In the genomic region with DNA sequence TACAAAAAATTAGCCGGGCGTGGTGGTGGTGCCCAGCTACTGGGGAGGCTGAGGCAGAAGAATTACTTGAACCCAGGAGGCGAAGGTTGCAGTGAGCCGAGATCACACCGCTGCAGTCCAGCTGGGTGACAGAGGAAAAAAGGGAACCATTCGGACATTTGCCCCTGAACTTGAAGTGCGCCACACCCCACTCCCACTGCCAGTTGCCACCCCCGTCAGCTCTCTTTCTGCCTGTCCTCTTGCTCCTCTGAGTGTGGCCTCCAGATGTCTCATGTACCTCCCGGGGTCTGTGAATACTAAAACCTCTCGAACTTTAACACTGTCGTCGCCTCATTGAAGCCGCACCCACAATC, we compare ENCODE assay signal across 13 cellular contexts. TPM values are rescaled to one million over a fixed set of nuclear protein-coding genes. Genes with fewer than 3 reads are reported as not detected.
DNase-seq lines count a peak whose midpoint lies in the region; ATAC-seq and TF ChIP-seq lines count a peak whose summit lies in the region.
"Had no signal": no experiment of that assay in that cellular context is flagged by ENCODE, and none has a peak within 500 bp of the region (broad histone marks: within the 10 kb centered on the region; RNA-seq: fewer than 3 reads in every experiment).

No MANE protein-coding gene starts in this region.

- H2AFZ ChIP-seq in PC-3 (ENCODE audit: low read length): peak overlapping the region; percentile 40; the same call in 1 of the 2 replicates
- H2AFZ ChIP-seq in mesenchymal stem cell (ENCODE audit: low read depth, low read length): no peak overlapping the region

- H3K23ac ChIP-seq in mesenchymal stem cell (ENCODE audit: low read length in 2 of 2): no peak overlapping the region

- H4K20me1 ChIP-seq in PC-3 (ENCODE audit: low read length): no peaks in the 10 kb centered on the region

- no peaks in the 10 kb centered on the region for H3K27me3 ChIP-seq in PC-3 (ENCODE audit: low read length)
- H3K27me3 ChIP-seq in mesenchymal stem cell (ENCODE audit: control insufficient read depth in 1 of 2, insufficient read depth in 1 of 2, low read length in 2 of 2): peaks cover 0 to 3% of the 10 kb centered on the region in 2 experiments
- H3K27me3 ChIP-seq in subcutaneous abdominal adipose tissue (ENCODE audit: control insufficient read depth in 5 of 5, insufficient read depth in 4 of 5, low read length in 5 of 5): peaks cover 0 to 11% (median 6%) of the 10 kb centered on the region in 5 donors

- no peak overlapping the region for H4K8ac ChIP-seq in mesenchymal stem cell (ENCODE audit: low read length)

- intact Hi-C loops in PC-3 (cut with micrococcal nuclease): loop anchor here (1.0 kb wide), 1 partner anchor 8 kb away; no protein-coding TSS in a partner anchor
- intact Hi-C loops in dendritic cell treated with granulocyte-macrophage colony-stimulating factor and Interleukin-4, amounts not matched to agents 40 ng/mL and 50 ng/mL, for 4 days (cut with micrococcal nuclease): loop anchor here (5.0 kb wide), 1 partner anchor 33 kb away; no protein-coding TSS in a partner anchor
- intact Hi-C loops in activated naive CD4-positive, alpha-beta T cell treated with anti-CD3 and anti-CD28 coated beads for 36 hours (cut with micrococcal nuclease): no loop called here

- H3K9me2 ChIP-seq in PC-3 (replicated peaks; ENCODE audit: low read length): no peaks in the 10 kb centered on the region

- H2BK12ac ChIP-seq in mesenchymal stem cell (ENCODE audit: low read length in 2 of 2): no peak overlapping the region

- H3K9ac ChIP-seq in PC-3 (ENCODE audit: low read length): no peak overlapping the region
- peak overlapping the region; percentile 66 for H3K9ac ChIP-seq in mesenchymal stem cell (ENCODE audit: low read length)
- H3K9ac ChIP-seq in subcutaneous abdominal adipose tissue (ENCODE audit: low read length in 5 of 5): peak overlapping the region in 1 of 5 donors; percentile 39

- no peaks in the 10 kb centered on the region for H3K27me3 Mint-ChIP-seq in dendritic cell treated with granulocyte-macrophage colony-stimulating factor and Interleukin-4, amounts not matched to agents 40 ng/mL and 50 ng/mL, for 4 days
- H3K27me3 Mint-ChIP-seq in activated naive CD4-positive, alpha-beta T cell treated with anti-CD3 and anti-CD28 coated beads for 36 hours (ENCODE audit: low read depth): peaks cover 12% of the 10 kb centered on the region

- no peak overlapping the region for H3K18ac ChIP-seq in mesenchymal stem cell (ENCODE audit: low read depth in 1 of 2, low read length in 2 of 2)

- no TSS peak for BruUV-seq in PC-3 (replicated peaks; lab: Mats Ljungman, UMichigan)

- H3K4me1 ChIP-seq in PC-3 (ENCODE audit: insufficient read depth, low read length) (peaks cover 15% of the 10 kb centered on the region), mesenchymal stem cell (ENCODE audit: control insufficient read depth, insufficient read depth, low read depth, low read length) (no peaks in the 10 kb centered on the region), subcutaneous abdominal adipose tissue (ENCODE audit: control insufficient read depth in 5 of 5, insufficient read depth in 5 of 5, low read length in 5 of 5) (peaks cover 7 to 21% (median 17%) of the 10 kb centered on the region in 5 donors)

- H2BK5ac ChIP-seq in mesenchymal stem cell (ENCODE audit: low read depth, low read length, poor library complexity, severe bottlenecking): no peak overlapping the region

- DNase-seq in PC-3: no peak
- DNase-seq in mesenchymal stem cell: no peak
- DNase-seq in foreskin melanocyte: no peak
- DNase-seq in SKM-1 (lab: John Stamatoyannopoulos, UW; ENCODE audit: unreplicated experiment): no peak
- DNase-seq in activated naive CD4-positive, alpha-beta T cell treated with anti-CD3 and anti-CD28 coated beads for 36 hours: no peak
- DNase-seq: activated effector memory CD4-positive, alpha-beta T cell treated with Interleukin-2 at 50 U/mL for 16 hours; GF-D8; naive thymus-derived CD8-positive, alpha-beta T cell had no signal

- H3K4me3 Mint-ChIP-seq in dendritic cell treated with granulocyte-macrophage colony-stimulating factor and Interleukin-4, amounts not matched to agents 40 ng/mL and 50 ng/mL, for 4 days: peak overlapping the region; percentile 96
- no peak overlapping the region for H3K4me3 Mint-ChIP-seq in activated naive CD4-positive, alpha-beta T cell treated with anti-CD3 and anti-CD28 coated beads for 36 hours
- H3K4me3 Mint-ChIP-seq: naive thymus-derived CD8-positive, alpha-beta T cell had no signal

- no peaks in the 10 kb centered on the region for H3K9me3 ChIP-seq in PC-3 (ENCODE audit: low read length)
- H3K9me3 ChIP-seq in mesenchymal stem cell (ENCODE audit: control insufficient read depth, low read length): no peaks in the 10 kb centered on the region
- H3K9me3 ChIP-seq in subcutaneous abdominal adipose tissue (ENCODE audit: control insufficient read depth in 5 of 5, low read length in 5 of 5): no peaks in the 10 kb centered on the region

- H3K14ac ChIP-seq in mesenchymal stem cell (ENCODE audit: low read length in 2 of 2): no peak overlapping the region

- H3K4me3 ChIP-seq in PC-3 (ENCODE audit: low read length) (no peak overlapping the region), mesenchymal stem cell (ENCODE audit: insufficient read depth in 1 of 2, low read depth in 1 of 2, low read length in 2 of 2) (peak overlapping the region in 1 of 2 experiments; percentile 59), subcutaneous abdominal adipose tissue (ENCODE audit: low read depth in 1 of 5, low read length in 5 of 5) (peak overlapping the region in 3 of 5 donors; percentile 25 to 32 (median 32))

- CTCF ChIA-PET in PC-3 (lab: Charles Lee): interaction anchor here (0.7 to 1.5 kb wide), 3 partner anchors 10 to 134 kb away, joined by 5 to 14 read pairs (median 5); no protein-coding TSS in a partner anchor
- CTCF ChIA-PET in activated naive CD4-positive, alpha-beta T cell treated with anti-CD3 and anti-CD28 coated beads for 36 hours (lab: Charles Lee): no interaction called here

- POLR2A ChIA-PET in PC-3 (lab: Charles Lee; ENCODE audit: unreplicated experiment): no interaction called here

- no peak overlapping the region for H3K4ac ChIP-seq in mesenchymal stem cell (ENCODE audit: low read depth in 1 of 2, low read length in 2 of 2)

- H2AK5ac ChIP-seq in mesenchymal stem cell (ENCODE audit: low read length, severe bottlenecking): no peak overlapping the region

- WGBS in mesenchymal stem cell: 89% methylated on average over 13 of the region's 13 CpGs

- H4K91ac ChIP-seq in mesenchymal stem cell (ENCODE audit: low read length): no peak overlapping the region

- no peaks in the 10 kb centered on the region for H3K9me3 Mint-ChIP-seq in dendritic cell treated with granulocyte-macrophage colony-stimulating factor and Interleukin-4, amounts not matched to agents 40 ng/mL and 50 ng/mL, for 4 days
- H3K9me3 Mint-ChIP-seq in activated naive CD4-positive, alpha-beta T cell treated with anti-CD3 and anti-CD28 coated beads for 36 hours: peaks cover 3% of the 10 kb centered on the region

- ATAC-seq in PC-3 (peak; percentile 18), HG03378 (IDR thresholded peaks at IDR 0.05; ENCODE audit: unreplicated experiment) (no peak)
- ATAC-seq: naive thymus-derived CD8-positive, alpha-beta T cell had no signal

- H3K79me1 ChIP-seq in mesenchymal stem cell (replicated peaks; ENCODE audit: low read length, poor library complexity, severe bottlenecking): no peaks in the 10 kb centered on the region

- H3K4me2 ChIP-seq in PC-3 (ENCODE audit: low read length) (peak overlapping the region; percentile 43), mesenchymal stem cell (ENCODE audit: low read length, poor library complexity, severe bottlenecking) (no peak overlapping the region)

- H3K36me3 ChIP-seq in PC-3 (ENCODE audit: low read depth, low read length): no peaks in the 10 kb centered on the region
- H3K36me3 ChIP-seq in mesenchymal stem cell (ENCODE audit: control insufficient read depth in 1 of 2, insufficient read depth in 2 of 2, low read depth in 1 of 2, low read length in 2 of 2): no peaks in the 10 kb centered on the region
- H3K36me3 ChIP-seq in subcutaneous abdominal adipose tissue (ENCODE audit: control insufficient read depth in 5 of 5, insufficient read depth in 5 of 5, low read length in 5 of 5): no peaks in the 10 kb centered on the region

- no peaks in the 10 kb centered on the region for H3K79me2 ChIP-seq in PC-3 (ENCODE audit: low read length)

- H3K36me3 Mint-ChIP-seq in dendritic cell treated with granulocyte-macrophage colony-stimulating factor and Interleukin-4, amounts not matched to agents 40 ng/mL and 50 ng/mL, for 4 days (ENCODE audit: low read depth): peaks cover 89% of the 10 kb centered on the region
- H3K36me3 Mint-ChIP-seq in activated naive CD4-positive, alpha-beta T cell treated with anti-CD3 and anti-CD28 coated beads for 36 hours (ENCODE audit: low read depth): no peaks in the 10 kb centered on the region

- peak overlapping the region; percentile 95 for H3K27ac Mint-ChIP-seq in dendritic cell treated with granulocyte-macrophage colony-stimulating factor and Interleukin-4, amounts not matched to agents 40 ng/mL and 50 ng/mL, for 4 days
- no peak overlapping the region for H3K27ac Mint-ChIP-seq in activated naive CD4-positive, alpha-beta T cell treated with anti-CD3 and anti-CD28 coated beads for 36 hours
- H3K27ac Mint-ChIP-seq: naive thymus-derived CD8-positive, alpha-beta T cell had no signal

- H3K4me1 Mint-ChIP-seq in dendritic cell treated with granulocyte-macrophage colony-stimulating factor and Interleukin-4, amounts not matched to agents 40 ng/mL and 50 ng/mL, for 4 days (ENCODE audit: low read depth): peaks cover 66% of the 10 kb centered on the region
- H3K4me1 Mint-ChIP-seq in activated naive CD4-positive, alpha-beta T cell treated with anti-CD3 and anti-CD28 coated beads for 36 hours (ENCODE audit: low read depth): no peaks in the 10 kb centered on the region

- H3K27ac ChIP-seq in PC-3 (ENCODE audit: low read length) (no peak overlapping the region; the same call in 1 of the 2 replicates), mesenchymal stem cell (ENCODE audit: low read length, poor library complexity, severe bottlenecking) (no peak overlapping the region), subcutaneous abdominal adipose tissue (ENCODE audit: low read depth, low read length) (peak overlapping the region; percentile 33)
- H3K27ac ChIP-seq: epithelial cell of prostate had no signal

- no peak overlapping the region for H2BK15ac ChIP-seq in mesenchymal stem cell (ENCODE audit: low read depth, poor library complexity, severe bottlenecking)

- no peak for TF ChIP-seq CTCF in PC-3 (conservative IDR thresholded peaks at IDR 0.05; ENCODE audit: low read depth, low read length)

- H3F3A ChIP-seq in PC-3 (ENCODE audit: low read length, unreplicated experiment): no peaks in the 10 kb centered on the region

- H2BK120ac ChIP-seq in mesenchymal stem cell (ENCODE audit: low read depth, low read length): no peak overlapping the region

RNA-seq across cellular contexts. Expression of a gene that starts 4.0 kb away (rescaled TPM):
- 0.17 and 0.26 TPM in 2 replicates for total RNA-seq in PC-3 (2014; rRNA removed)
- not detected for polyA plus RNA-seq in mesenchymal stem cell (2013, experiment 1 of 2)
- not detected for polyA plus RNA-seq in mesenchymal stem cell (2013, experiment 2 of 2)
- not detected for total RNA-seq in activated naive CD4-positive, alpha-beta T cell treated with anti-CD3 and anti-CD28 coated beads for 36 hours
- total RNA-seq: T-helper 1 cell treated with Interleukin-12 subunit alpha and Interleukin-12 subunit beta and Interleukin-4 antibody, amounts not matched to agents 30 ng/mL and 1 ng/mL, for 36 hours had no signal
- polyA plus RNA-seq: naive thymus-derived CD8-positive, alpha-beta T cell had no signal

RNA-seq across cellular contexts. Expression of a gene that starts 38.0 kb away (rescaled TPM):
- not detected in 2 replicates for total RNA-seq in PC-3 (2014; rRNA removed)
- not detected for polyA plus RNA-seq in mesenchymal stem cell (2013, experiment 1 of 2)
- not detected for polyA plus RNA-seq in mesenchymal stem cell (2013, experiment 2 of 2)
- not detected for total RNA-seq in activated naive CD4-positive, alpha-beta T cell treated with anti-CD3 and anti-CD28 coated beads for 36 hours
- total RNA-seq: naive thymus-derived CD8-positive, alpha-beta T cell; T-helper 1 cell treated with Interleukin-12 subunit alpha and Interleukin-12 subunit beta and Interleukin-4 antibody, amounts not matched to agents 30 ng/mL and 1 ng/mL, for 36 hours had no signal
- polyA plus RNA-seq: naive thymus-derived CD8-positive, alpha-beta T cell had no signal

RNA-seq across cellular contexts. Expression of a gene that starts 47.3 kb away (rescaled TPM):
- total RNA-seq in PC-3 (2014; rRNA removed): 0.46 and 0.55 TPM in 2 replicates
- polyA plus RNA-seq in mesenchymal stem cell (2013, experiment 1 of 2): not detected
- polyA plus RNA-seq in mesenchymal stem cell (2013, experiment 2 of 2): not detected
- not detected for total RNA-seq in activated naive CD4-positive, alpha-beta T cell treated with anti-CD3 and anti-CD28 coated beads for 36 hours
- total RNA-seq: naive thymus-derived CD8-positive, alpha-beta T cell; T-helper 1 cell treated with Interleukin-12 subunit alpha and Interleukin-12 subunit beta and Interleukin-4 antibody, amounts not matched to agents 30 ng/mL and 1 ng/mL, for 36 hours had no signal
